In the genomic region with DNA sequence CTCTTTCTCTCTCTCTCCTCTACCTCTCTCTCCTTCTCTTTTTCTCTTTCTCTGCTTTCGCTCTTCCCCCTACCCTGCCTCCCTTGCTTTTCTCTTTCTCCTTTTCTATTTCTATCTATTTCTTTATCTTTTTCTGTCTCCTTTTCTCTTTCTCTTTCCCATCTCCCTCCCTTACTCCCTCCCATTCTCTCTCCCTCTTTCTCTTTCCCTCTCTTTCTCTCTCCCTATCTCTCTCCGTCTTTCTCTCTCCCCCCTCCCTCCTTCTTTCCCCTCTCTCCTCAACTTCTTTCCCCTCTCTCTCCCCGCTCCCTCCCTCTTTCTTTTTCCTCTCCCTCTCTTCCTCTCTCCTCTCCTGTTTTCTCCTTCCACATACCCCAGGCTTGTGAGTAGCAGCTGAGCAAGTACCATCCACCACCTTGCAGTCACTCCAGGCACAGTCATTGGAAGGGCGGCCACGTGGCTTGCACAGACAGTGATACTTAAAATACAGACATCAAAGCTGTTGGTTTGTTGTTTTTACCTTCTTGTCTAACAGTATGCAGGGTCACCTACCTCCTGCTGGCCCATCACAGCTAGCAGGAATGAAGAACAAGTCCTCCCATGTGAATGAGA, we compare ENCODE assay signal across 21 cellular contexts.
"Had no signal": no experiment of that assay in that cellular context is flagged by ENCODE, and none has a peak within 500 bp of the region (broad histone marks: within the 10 kb centered on the region; RNA-seq: fewer than 3 reads in every experiment).

No MANE protein-coding gene starts in this region.

- H3K27ac ChIP-seq: cardiac muscle cell, esophagus squamous epithelium, heart right ventricle, neutrophil, pancreas, right lobe of liver, transverse colon, vagina had no signal

- ATAC-seq: naive thymus-derived CD8-positive, alpha-beta T cell; pancreas; right lobe of liver had no signal

- H3K27me3 ChIP-seq: cardiac muscle cell, neutrophil, pancreas, right lobe of liver, transverse colon, vagina had no signal

- H3K9me3 ChIP-seq: esophagus squamous epithelium, heart right ventricle, neutrophil, pancreas, right lobe of liver, transverse colon, vagina had no signal

- H3K36me3 ChIP-seq: cardiac muscle cell, esophagus squamous epithelium, heart right ventricle, neutrophil, pancreas, right lobe of liver, transverse colon, vagina had no signal

- H3K9me3 Mint-ChIP-seq: dendritic cell treated with granulocyte-macrophage colony-stimulating factor and Interleukin-4, amounts not matched to agents 40 ng/mL and 50 ng/mL, for 4 days; naive thymus-derived CD8-positive, alpha-beta T cell; stimulated activated naive CD8-positive, alpha-beta T cell treated with anti-CD3 and anti-CD28 coated beads, Interleukin-15, Interleukin-2, amounts not matched to agents 100 ng/mL and 50 ng/mL, for 24 hours had no signal

- H3K4me1 ChIP-seq: esophagus squamous epithelium, heart right ventricle, pancreas, right lobe of liver, transverse colon, vagina had no signal

- H3K27ac Mint-ChIP-seq: activated naive CD4-positive, alpha-beta T cell treated with anti-CD3 and anti-CD28 coated beads, Interleukin-2, amount 10 ng/mL, durations not matched to agents 7 days and 5 days; dendritic cell treated with granulocyte-macrophage colony-stimulating factor and Interleukin-4, amounts not matched to agents 40 ng/mL and 50 ng/mL, for 4 days; naive thymus-derived CD8-positive, alpha-beta T cell; stimulated activated naive CD8-positive, alpha-beta T cell treated with anti-CD3 and anti-CD28 coated beads, Interleukin-15, Interleukin-2, amounts not matched to agents 100 ng/mL and 50 ng/mL, for 24 hours had no signal

- H3K4me3 Mint-ChIP-seq: activated naive CD4-positive, alpha-beta T cell treated with anti-CD3 and anti-CD28 coated beads, Interleukin-2, amount 10 ng/mL, durations not matched to agents 7 days and 5 days; dendritic cell treated with granulocyte-macrophage colony-stimulating factor and Interleukin-4, amounts not matched to agents 40 ng/mL and 50 ng/mL, for 4 days; naive thymus-derived CD8-positive, alpha-beta T cell; stimulated activated naive CD8-positive, alpha-beta T cell treated with anti-CD3 and anti-CD28 coated beads, Interleukin-15, Interleukin-2, amounts not matched to agents 100 ng/mL and 50 ng/mL, for 24 hours had no signal

- H3K36me3 Mint-ChIP-seq: naive thymus-derived CD8-positive, alpha-beta T cell had no signal

- H3K4me3 ChIP-seq: cardiac muscle cell, esophagus squamous epithelium, heart right ventricle, pancreas, right lobe of liver, transverse colon, vagina had no signal

- DNase-seq: activated CD4-positive, alpha-beta T cell treated with anti-CD3 and anti-CD28 coated beads, Interleukin-2, amount 50 U/mL, for 1 hour; activated CD8-positive, alpha-beta memory T cell treated with anti-CD3 and anti-CD28 coated beads, Interleukin-2, amount 50 U/mL, for 4 hours; activated effector memory CD4-positive, alpha-beta T cell treated with Interleukin-2 at 50 U/mL for 16 hours; activated T-cell treated with anti-CD3 and anti-CD28 coated beads, Interleukin-2, amount 50 U/mL, for 48 hours; effector CD8-positive, alpha-beta T cell; esophagus squamous epithelium; heart right ventricle; naive thymus-derived CD8-positive, alpha-beta T cell; pancreas; right lobe of liver; small intestine; stimulated activated CD4-positive, alpha-beta T cell treated with anti-CD3 and anti-CD28 coated beads, Interleukin-15, amount 100 ng/mL, for 24 hours; stimulated activated CD4-positive, alpha-beta T cell treated with anti-CD3 and anti-CD28 coated beads, Interleukin-2, amount 100 ng/mL, for 48 hours; T-helper 9 cell; transverse colon had no signal
